Comparison of ENCODE assay signal across 8 cellular contexts in the genomic region with DNA sequence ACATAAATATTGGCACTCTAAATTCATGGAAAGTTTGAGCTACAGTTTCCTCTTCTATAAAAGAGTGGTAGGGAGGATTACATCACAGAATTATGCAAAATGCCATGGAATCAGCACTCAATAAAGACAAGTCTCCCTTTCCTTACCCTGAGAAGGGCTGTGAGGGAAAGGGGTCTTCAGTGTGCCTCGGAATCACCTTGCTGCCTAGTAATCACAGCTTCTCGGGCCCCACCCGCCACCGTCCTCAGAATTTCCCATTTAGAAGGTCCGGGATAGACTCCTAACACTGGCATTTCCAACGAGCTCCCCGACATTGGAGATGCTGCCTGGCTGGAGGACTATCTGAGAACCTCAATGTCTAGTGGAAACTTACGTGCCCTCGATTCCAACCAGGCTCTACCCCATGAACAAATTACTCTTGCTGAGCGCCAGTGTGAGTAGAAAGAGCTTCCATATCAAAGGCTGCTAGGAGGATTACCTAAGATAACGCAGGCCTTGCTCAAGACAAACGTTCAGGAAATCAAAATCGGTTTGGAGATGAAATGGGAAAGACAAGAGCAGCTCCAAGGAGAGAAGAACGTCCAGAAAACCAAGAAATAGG.
DNase-seq lines count a peak whose midpoint lies in the region; ATAC-seq and TF ChIP-seq lines count a peak whose summit lies in the region.

No MANE protein-coding gene starts in this region.

- in situ Hi-C loops in KBM-7 (cut with MboI; ENCODE audit: low pct_unique_long_range_greater_than_20kb, low sequenced_read_pairs), result no loop called here

- H3K27ac ChIP-seq in BLaER1 treated with 17β-estradiol and CSF1 and Interleukin-3, amounts not matched to agents 10 nM and 100 nM, result peak overlapping the region; percentile 93 to 99 (median 97)

- ATAC-seq in sciatic nerve (no peak), GM21529 (IDR thresholded peaks at IDR 0.05; ENCODE audit: unreplicated experiment) (no peak), HG02938 (IDR thresholded peaks at IDR 0.05; ENCODE audit: unreplicated experiment) (no peak)

- peaks cover 49% of the 10 kb centered on the region for H3K4me1 Mint-ChIP-seq in activated CD4-positive, alpha-beta memory T cell treated with anti-CD3 and anti-CD28 coated beads, Interleukin-2, amount 10 ng/mL, durations not matched to agents 7 days and 5 days

- no peak for TF ChIP-seq CTCF in fibroblast of pulmonary artery (IDR thresholded peaks at IDR 0.05; ENCODE audit: low read length, missing control alignments)

- peak overlapping the region; percentile 54 to 71 (median 61) for H3K4me3 ChIP-seq in BLaER1 treated with 17β-estradiol and CSF1 and Interleukin-3, amounts not matched to agents 10 nM and 100 nM
- no peak overlapping the region for H3K4me3 ChIP-seq in fibroblast of pulmonary artery (replicated peaks; ENCODE audit: low read depth, low read length)

- intact Hi-C loops in sciatic nerve (cut with DNase I), result loop anchor here (5.0 kb wide), 1 partner anchor 109 kb away; no protein-coding TSS in a partner anchor

- CTCF ChIA-PET in activated CD4-positive, alpha-beta memory T cell treated with anti-CD3 and anti-CD28 coated beads, Interleukin-2, amount 10 ng/mL, durations not matched to agents 7 days and 5 days (lab: Charles Lee), result interaction anchor here (0.9 to 7.4 kb wide), 16 partner anchors 11 to 167 kb away, joined by 3 to 116 read pairs (median 10); partner anchors contain the start of gene CHD2

- peak overlapping the region; percentile 72 to 89 (median 82) for H3K4me2 ChIP-seq in BLaER1 treated with 17β-estradiol and CSF1 and Interleukin-3, amounts not matched to agents 10 nM and 100 nM

- H3K9ac ChIP-seq in BLaER1 treated with 17β-estradiol and CSF1 and Interleukin-3, amounts not matched to agents 10 nM and 100 nM, result peak overlapping the region; percentile 87 to 97 (median 95)

- H3K27me3 Mint-ChIP-seq in activated CD4-positive, alpha-beta memory T cell treated with anti-CD3 and anti-CD28 coated beads, Interleukin-2, amount 10 ng/mL, durations not matched to agents 7 days and 5 days, result no peaks in the 10 kb centered on the region

- no peaks in the 10 kb centered on the region for H3K27me3 ChIP-seq in BLaER1 treated with 17β-estradiol and CSF1 and Interleukin-3, amounts not matched to agents 10 nM and 100 nM

- peaks cover 0 to 8% (median 0%) of the 10 kb centered on the region in 11 experiments; a peak in 2 of 22 replicates for H3K9me3 ChIP-seq in BLaER1 treated with 17β-estradiol and CSF1 and Interleukin-3, amounts not matched to agents 10 nM and 100 nM (replicated peaks in 1 of 11)

- DNase-seq in KBM-7, result peak; percentile 29
- DNase-seq in activated CD4-positive, alpha-beta memory T cell treated with anti-CD3 and anti-CD28 coated beads, Interleukin-2, amount 10 ng/mL, durations not matched to agents 7 days and 5 days, result peak; percentile 32
- peak; percentile 30 for DNase-seq in fibroblast of pulmonary artery (ENCODE audit: low read depth)
- DNase-seq in sciatic nerve (ENCODE audit: low spot score), result peak; percentile 68
- no peak for DNase-seq in SK-N-DZ (ENCODE audit: low spot score)

- POLR2A ChIA-PET in activated CD4-positive, alpha-beta memory T cell treated with anti-CD3 and anti-CD28 coated beads, Interleukin-2, amount 10 ng/mL, durations not matched to agents 7 days and 5 days (lab: Charles Lee), result interaction anchor here (0.8 to 15.1 kb wide), 21 partner anchors 11 to 212 kb away, joined by 3 to 914 read pairs (median 11); partner anchors contain the start of gene CHD2

- H3K4me1 ChIP-seq in BLaER1 treated with 17β-estradiol and CSF1 and Interleukin-3, amounts not matched to agents 10 nM and 100 nM, result peaks cover 50 to 79% (median 67%) of the 10 kb centered on the region in 10 experiments

- H3K36me3 ChIP-seq in BLaER1 treated with 17β-estradiol and CSF1 and Interleukin-3, amounts not matched to agents 10 nM and 100 nM, result no peaks in the 10 kb centered on the region

- peak overlapping the region; percentile 91 for H3K4me3 Mint-ChIP-seq in activated CD4-positive, alpha-beta memory T cell treated with anti-CD3 and anti-CD28 coated beads, Interleukin-2, amount 10 ng/mL, durations not matched to agents 7 days and 5 days

- no peaks in the 10 kb centered on the region for H3K9me3 Mint-ChIP-seq in activated CD4-positive, alpha-beta memory T cell treated with anti-CD3 and anti-CD28 coated beads, Interleukin-2, amount 10 ng/mL, durations not matched to agents 7 days and 5 days

- H3K36me3 Mint-ChIP-seq in activated CD4-positive, alpha-beta memory T cell treated with anti-CD3 and anti-CD28 coated beads, Interleukin-2, amount 10 ng/mL, durations not matched to agents 7 days and 5 days (ENCODE audit: low read depth), result peaks cover 5% of the 10 kb centered on the region

- H3K27ac Mint-ChIP-seq in activated CD4-positive, alpha-beta memory T cell treated with anti-CD3 and anti-CD28 coated beads, Interleukin-2, amount 10 ng/mL, durations not matched to agents 7 days and 5 days, result peak overlapping the region; percentile 97

- H4K20me1 ChIP-seq in BLaER1 treated with 17β-estradiol and CSF1 and Interleukin-3, amounts not matched to agents 10 nM and 100 nM, result no peaks in the 10 kb centered on the region
